19 cellular contexts compared by ENCODE assay signal in the genomic region with DNA sequence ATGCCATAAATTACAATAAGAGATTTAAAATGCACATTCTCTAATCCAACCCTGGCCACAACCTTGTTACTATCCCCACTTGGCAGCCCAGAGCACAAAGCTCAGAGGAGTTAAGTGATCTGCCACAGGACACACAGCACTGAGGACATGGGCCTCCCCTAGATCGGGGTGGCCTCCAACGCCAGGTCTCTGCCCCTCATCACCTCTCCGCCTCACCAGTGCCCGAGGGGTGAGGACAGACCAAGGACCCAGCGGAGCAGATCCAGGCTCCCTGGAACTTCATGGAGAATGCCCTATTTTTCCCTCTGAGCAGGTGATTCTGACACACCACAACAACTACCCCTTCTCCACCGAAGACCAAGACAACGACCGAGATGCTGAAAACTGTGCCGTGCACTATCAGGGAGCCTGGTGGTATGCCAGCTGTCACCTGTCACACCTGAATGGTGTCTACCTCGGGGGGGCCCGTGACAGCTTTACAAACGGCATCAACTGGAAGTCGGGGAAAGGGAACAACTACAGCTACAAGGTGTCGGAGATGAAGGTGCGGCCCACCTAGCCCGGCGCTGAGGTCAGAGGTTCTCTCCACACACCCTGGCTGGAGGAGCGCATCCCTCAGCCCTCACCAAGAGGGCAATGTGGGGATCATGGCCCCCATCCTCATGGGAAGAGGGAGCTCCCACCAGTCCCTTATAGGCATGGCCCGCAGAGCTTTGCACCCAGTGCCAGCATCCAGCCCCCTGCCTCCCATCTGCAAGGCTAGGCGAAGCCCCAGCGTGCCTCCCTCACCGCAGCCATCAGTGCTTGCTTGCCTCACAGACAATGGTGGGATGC. TPM values are rescaled to one million over a fixed set of nuclear protein-coding genes. Genes with fewer than 3 reads are reported as not detected.
"Had no signal": no experiment of that assay in that cellular context is flagged by ENCODE, and none has a peak within 500 bp of the region (broad histone marks: within the 10 kb centered on the region; RNA-seq: fewer than 3 reads in every experiment).

No MANE protein-coding gene starts in this region.

- H3K4me3 ChIP-seq: cardiac muscle cell, heart left ventricle, pancreas, right lobe of liver, tibial artery had no signal

- H3K9me3 Mint-ChIP-seq: activated naive CD8-positive, alpha-beta T cell treated with anti-CD3 and anti-CD28 coated beads for 36 hours; T-helper 1 cell treated with Interleukin-12 subunit alpha and Interleukin-12 subunit beta and Interleukin-4 antibody, amounts not matched to agents 30 μg/mL and 1 μg/mL, for 36 hours had no signal

- H3K27ac Mint-ChIP-seq: activated naive CD8-positive, alpha-beta T cell treated with anti-CD3 and anti-CD28 coated beads for 36 hours; naive thymus-derived CD4-positive, alpha-beta T cell; T-helper 1 cell treated with Interleukin-12 subunit alpha and Interleukin-12 subunit beta and Interleukin-4 antibody, amounts not matched to agents 30 μg/mL and 1 μg/mL, for 36 hours had no signal

- H3K4me1 ChIP-seq: pancreas, right lobe of liver had no signal

- H3K27ac ChIP-seq: cardiac muscle cell, heart left ventricle, pancreas, right lobe of liver, tibial artery had no signal

- H3K4me1 Mint-ChIP-seq: activated naive CD8-positive, alpha-beta T cell treated with anti-CD3 and anti-CD28 coated beads for 36 hours had no signal

- DNase-seq: activated CD4-positive, alpha-beta T cell treated with anti-CD3 and anti-CD28 coated beads for 1 hour; activated CD4-positive, alpha-beta T cell treated with anti-CD3 and anti-CD28 coated beads, Interleukin-2, amount 50 U/mL, for 4 hours; activated naive CD8-positive, alpha-beta T cell treated with anti-CD3 and anti-CD28 coated beads for 36 hours; activated T-cell treated with anti-CD3 and anti-CD28 coated beads for 4 hours; amygdala; foreskin melanocyte; heart left ventricle; kidney glomerular epithelial cell; mesendoderm; naive thymus-derived CD4-positive, alpha-beta T cell; pancreas; small intestine; stimulated activated naive CD4-positive, alpha-beta T cell had no signal

- H3K4me3 Mint-ChIP-seq: activated naive CD8-positive, alpha-beta T cell treated with anti-CD3 and anti-CD28 coated beads for 36 hours; naive thymus-derived CD4-positive, alpha-beta T cell; T-helper 1 cell treated with Interleukin-12 subunit alpha and Interleukin-12 subunit beta and Interleukin-4 antibody, amounts not matched to agents 30 μg/mL and 1 μg/mL, for 36 hours had no signal

- H3K27me3 Mint-ChIP-seq: activated naive CD8-positive, alpha-beta T cell treated with anti-CD3 and anti-CD28 coated beads for 36 hours had no signal

- H3K36me3 Mint-ChIP-seq: activated naive CD8-positive, alpha-beta T cell treated with anti-CD3 and anti-CD28 coated beads for 36 hours; naive thymus-derived CD4-positive, alpha-beta T cell had no signal

- H3K36me3 ChIP-seq: cardiac muscle cell, heart left ventricle, pancreas, right lobe of liver, tibial artery had no signal

- H3K27me3 ChIP-seq: cardiac muscle cell, heart left ventricle, pancreas, right lobe of liver had no signal

- H3K9me3 ChIP-seq: heart left ventricle, pancreas, right lobe of liver, tibial artery had no signal

RNA-seq across cellular contexts. Expression of a gene that starts 12.5 kb away (rescaled TPM):
- total RNA-seq: activated CD8-positive, alpha-beta memory T cell treated with anti-CD3 and anti-CD28 coated beads for 36 hours; activated naive CD8-positive, alpha-beta T cell treated with anti-CD3 and anti-CD28 coated beads for 36 hours; cardiac muscle cell; epithelial cell of proximal tubule; naive thymus-derived CD4-positive, alpha-beta T cell had no signal

RNA-seq across cellular contexts. Expression of a gene that starts 49.6 kb away (rescaled TPM):
- total RNA-seq: activated CD8-positive, alpha-beta memory T cell treated with anti-CD3 and anti-CD28 coated beads for 36 hours; activated naive CD8-positive, alpha-beta T cell treated with anti-CD3 and anti-CD28 coated beads for 36 hours; cardiac muscle cell; epithelial cell of proximal tubule had no signal
